ENCODE assay signal across 31 cellular contexts in genomic region chr11:21861314-21861713, GRCh38.
"Had no signal": no experiment of that assay in that cellular context is flagged by ENCODE, and none has a peak within 500 bp of the region (broad histone marks: within the 10 kb centered on the region; RNA-seq: fewer than 3 reads in every experiment).

No MANE protein-coding gene starts in this region.

- H3K27me3 Mint-ChIP-seq: activated naive CD8-positive, alpha-beta T cell; natural killer cell treated with Interleukin-12 subunit alpha and Interleukin-12 subunit beta and Interleukin-15 and Interleukin-18, amount 100 ng/mL, for 72 hours; stimulated activated memory B cell treated with anti-CD40 and anti-IgM and Interleukin-4, amounts not matched to agents 10 μg/mL and 1 μg/mL and 100 μg/mL, for 72 hours; stimulated activated naive CD8-positive, alpha-beta T cell treated with anti-CD3 and anti-CD28 coated beads, Interleukin-15, amount 100 ng/mL, for 72 hours had no signal

- H3K36me3 ChIP-seq: colonic mucosa, esophagus squamous epithelium, left lung, neutrophil, prostate gland, upper lobe of left lung, vagina had no signal

- H3K79me2 ChIP-seq: hepatocyte had no signal

- H3K4me1 Mint-ChIP-seq: stimulated activated memory B cell treated with anti-CD40 and anti-IgM and Interleukin-4, amounts not matched to agents 10 μg/mL and 1 μg/mL and 100 μg/mL, for 72 hours; stimulated activated naive CD8-positive, alpha-beta T cell treated with anti-CD3 and anti-CD28 coated beads, Interleukin-15, amount 100 ng/mL, for 72 hours had no signal

- H3K4me1 ChIP-seq: colonic mucosa, esophagus squamous epithelium, left lung, prostate gland, upper lobe of left lung, vagina had no signal

- H3K27me3 ChIP-seq: colonic mucosa, esophagus squamous epithelium, hepatocyte, left lung, neutrophil, upper lobe of left lung, vagina had no signal

- H3K4me3 Mint-ChIP-seq: activated naive CD8-positive, alpha-beta T cell; natural killer cell treated with Interleukin-12 subunit alpha and Interleukin-12 subunit beta and Interleukin-15 and Interleukin-18, amount 100 ng/mL, for 72 hours; stimulated activated memory B cell treated with anti-CD40 and anti-IgM and Interleukin-4, amounts not matched to agents 10 μg/mL and 1 μg/mL and 100 μg/mL, for 72 hours; stimulated activated naive CD8-positive, alpha-beta T cell treated with anti-CD3 and anti-CD28 coated beads, Interleukin-15, amount 100 ng/mL, for 72 hours; T-helper 2 cell treated with Interferon-gamma antibody and Interleukin-4, amounts not matched to agents 5 μg/mL and 100 μg/mL, for 36 hours had no signal

- H3K27ac ChIP-seq: colonic mucosa, epithelial cell of prostate, esophagus squamous epithelium, hepatocyte, left lung, neutrophil, prostate gland, upper lobe of left lung, vagina had no signal

- H3K9me3 ChIP-seq: colonic mucosa, esophagus squamous epithelium, left lung, mucosa of descending colon, neutrophil, prostate gland, upper lobe of left lung, vagina had no signal

- H3K27ac Mint-ChIP-seq: activated naive CD8-positive, alpha-beta T cell; natural killer cell treated with Interleukin-12 subunit alpha and Interleukin-12 subunit beta and Interleukin-15 and Interleukin-18, amount 100 ng/mL, for 72 hours; stimulated activated memory B cell treated with anti-CD40 and anti-IgM and Interleukin-4, amounts not matched to agents 10 μg/mL and 1 μg/mL and 100 μg/mL, for 72 hours; stimulated activated naive CD8-positive, alpha-beta T cell treated with anti-CD3 and anti-CD28 coated beads, Interleukin-15, amount 100 ng/mL, for 72 hours; T-helper 2 cell treated with Interferon-gamma antibody and Interleukin-4, amounts not matched to agents 5 μg/mL and 100 μg/mL, for 36 hours had no signal

- H3K36me3 Mint-ChIP-seq: activated naive CD8-positive, alpha-beta T cell; stimulated activated memory B cell treated with anti-CD40 and anti-IgM and Interleukin-4, amounts not matched to agents 10 μg/mL and 1 μg/mL and 100 μg/mL, for 72 hours had no signal

- H3K4me2 ChIP-seq: hepatocyte, smooth muscle cell had no signal

- H2AFZ ChIP-seq: hepatocyte had no signal

- H3K4me3 ChIP-seq: colonic mucosa, esophagus squamous epithelium, hepatocyte, left lung, lung, mucosa of descending colon, prostate gland, smooth muscle cell, upper lobe of left lung, vagina had no signal

- FAIRE-seq: endometrium, frontal cortex had no signal

- ATAC-seq: left lung; mucosa of descending colon; natural killer cell treated with Interleukin-12 subunit alpha and Interleukin-12 subunit beta and Interleukin-15 and Interleukin-18, amount 100 ng/mL, for 72 hours; stimulated activated memory B cell treated with anti-CD40 and anti-IgM and Interleukin-4, amounts not matched to agents 10 μg/mL and 1 μg/mL and 100 μg/mL, for 72 hours; stimulated activated naive CD8-positive, alpha-beta T cell treated with anti-CD3 and anti-CD28 coated beads, Interleukin-15, amount 100 ng/mL, for 72 hours had no signal

- DNase-seq: activated CD4-positive, alpha-beta T cell treated with anti-CD3 and anti-CD28 coated beads for 4 hours; activated CD4-positive, alpha-beta T cell treated with anti-CD3 and anti-CD28 coated beads, Interleukin-2, amount 50 U/mL, for 4 hours; activated effector memory CD4-positive, alpha-beta T cell treated with Interleukin-2 at 50 U/mL for 16 hours; activated naive CD4-positive, alpha-beta T cell treated with Interleukin-2 at 50 U/mL for 16 hours; anterior cingulate cortex; cerebellar nuclear complex; colonic mucosa; effector CD8-positive, alpha-beta T cell; esophagus squamous epithelium; left lung; mucosa of descending colon; stimulated activated CD4-positive, alpha-beta T cell treated with anti-CD3 and anti-CD28 coated beads, Interleukin-1b, Interleukin-23, amount 100 ng/mL, for 48 hours; stimulated activated CD4-positive, alpha-beta T cell treated with anti-CD3 and anti-CD28 coated beads, Interleukin-4, amount 100 ng/mL, for 4 hours; stimulated activated CD8-positive, alpha-beta memory T cell treated with anti-CD3 and anti-CD28 coated beads, Interleukin-4, amount 100 ng/mL, for 48 hours; stimulated activated naive CD8-positive, alpha-beta T cell treated with anti-CD3 and anti-CD28 coated beads, Interleukin-15, amount 100 ng/mL, for 72 hours; substantia nigra; T-helper 1 cell; upper lobe of left lung had no signal
